15 cellular contexts compared by ENCODE assay signal in the genomic region with DNA sequence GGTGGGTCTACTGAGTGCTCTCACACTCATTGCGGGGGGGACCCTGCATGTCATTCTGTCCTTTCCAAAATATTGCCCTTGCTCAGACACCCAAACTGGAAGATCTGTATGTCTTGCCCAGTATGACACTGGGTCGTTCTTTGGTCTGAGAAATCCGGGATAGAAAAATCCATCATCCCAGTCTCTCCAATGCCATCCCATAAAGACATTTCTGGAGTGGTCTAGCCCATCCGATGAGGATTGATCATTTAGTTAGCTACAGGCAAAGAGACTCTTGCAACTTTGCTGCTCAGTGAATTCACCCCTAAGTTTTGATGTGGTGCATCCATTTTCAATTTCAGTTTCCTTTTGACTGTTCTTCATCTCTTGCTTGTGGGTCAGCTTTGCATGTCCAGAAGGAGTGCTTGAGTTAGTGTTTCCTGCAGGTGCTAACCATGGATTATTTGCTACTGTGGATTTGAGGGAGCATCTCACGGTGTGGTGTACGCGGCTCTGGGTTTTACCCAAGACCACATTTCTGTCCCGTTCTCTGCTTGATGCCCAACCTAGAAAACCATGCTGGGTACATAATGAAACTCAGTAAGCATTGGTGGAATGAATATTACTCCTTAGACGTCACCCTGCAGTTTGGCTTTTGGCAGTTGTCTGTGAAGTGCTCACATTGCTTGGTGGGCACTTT.
DNase-seq lines count a peak whose midpoint lies in the region; ATAC-seq lines count a peak whose summit lies in the region.
"Had no signal": no experiment of that assay in that cellular context is flagged by ENCODE, and none has a peak within 500 bp of the region (broad histone marks: within the 10 kb centered on the region; RNA-seq: fewer than 3 reads in every experiment).

No MANE protein-coding gene starts in this region.

- no peak overlapping the region for H3K27ac Mint-ChIP-seq in T-helper 2 cell treated with Interferon-gamma antibody and Interleukin-4, amounts not matched to agents 5 μg/mL and 100 μg/mL, for 36 hours
- H3K27ac Mint-ChIP-seq: naive B cell had no signal

- H3K4me1 Mint-ChIP-seq in T-helper 2 cell treated with Interferon-gamma antibody and Interleukin-4, amounts not matched to agents 5 μg/mL and 100 μg/mL, for 36 hours (ENCODE audit: low read depth): peaks cover 9% of the 10 kb centered on the region
- H3K4me1 Mint-ChIP-seq: naive B cell had no signal

- peak; percentile 4 for DNase-seq in T-helper 2 cell treated with Interferon-gamma antibody and Interleukin-4, amounts not matched to agents 5 μg/mL and 100 μg/mL, for 36 hours (ENCODE audit: low spot score)
- DNase-seq in NCI-H345 treated with DMSO at 0.1 percent for 48 hours (lab: John Stamatoyannopoulos, UW; ENCODE audit: unreplicated experiment) (no peak), NCI-H2196 treated with DMSO at 0.1 percent for 48 hours (lab: John Stamatoyannopoulos, UW; ENCODE audit: unreplicated experiment) (no peak), SK-N-DZ (ENCODE audit: low spot score) (no peak), OCI-M2 (lab: John Stamatoyannopoulos, UW; ENCODE audit: unreplicated experiment) (no peak)
- DNase-seq: activated CD4-positive, alpha-beta T cell treated with anti-CD3 and anti-CD28 coated beads, Interleukin-2, amount 50 U/mL, for 48 hours; aorta; DMS 273 treated with DMSO at 0.1 percent for 48 hours; naive B cell; SIG-M5; small intestine had no signal

- no peak overlapping the region for H3K4me3 Mint-ChIP-seq in T-helper 2 cell treated with Interferon-gamma antibody and Interleukin-4, amounts not matched to agents 5 μg/mL and 100 μg/mL, for 36 hours
- H3K4me3 Mint-ChIP-seq: naive B cell had no signal

- ATAC-seq in GM18873 (IDR thresholded peaks at IDR 0.05; ENCODE audit: low FRiP score, unreplicated experiment) (peak; percentile 83), GM21390 (IDR thresholded peaks at IDR 0.05; ENCODE audit: unreplicated experiment) (peak; percentile 96), HG03060 (IDR thresholded peaks at IDR 0.05; ENCODE audit: low read depth, unreplicated experiment) (peak; percentile 95)
- ATAC-seq: K562 had no signal

- H3K27me3 Mint-ChIP-seq in T-helper 2 cell treated with Interferon-gamma antibody and Interleukin-4, amounts not matched to agents 5 μg/mL and 100 μg/mL, for 36 hours (ENCODE audit: low read depth): peaks cover 2% of the 10 kb centered on the region

- no peaks in the 10 kb centered on the region for H3K36me3 Mint-ChIP-seq in T-helper 2 cell treated with Interferon-gamma antibody and Interleukin-4, amounts not matched to agents 5 μg/mL and 100 μg/mL, for 36 hours (ENCODE audit: low read depth)
- H3K36me3 Mint-ChIP-seq: naive B cell had no signal

- H3K9me3 Mint-ChIP-seq in T-helper 2 cell treated with Interferon-gamma antibody and Interleukin-4, amounts not matched to agents 5 μg/mL and 100 μg/mL, for 36 hours: no peaks in the 10 kb centered on the region
